In the genomic region with DNA sequence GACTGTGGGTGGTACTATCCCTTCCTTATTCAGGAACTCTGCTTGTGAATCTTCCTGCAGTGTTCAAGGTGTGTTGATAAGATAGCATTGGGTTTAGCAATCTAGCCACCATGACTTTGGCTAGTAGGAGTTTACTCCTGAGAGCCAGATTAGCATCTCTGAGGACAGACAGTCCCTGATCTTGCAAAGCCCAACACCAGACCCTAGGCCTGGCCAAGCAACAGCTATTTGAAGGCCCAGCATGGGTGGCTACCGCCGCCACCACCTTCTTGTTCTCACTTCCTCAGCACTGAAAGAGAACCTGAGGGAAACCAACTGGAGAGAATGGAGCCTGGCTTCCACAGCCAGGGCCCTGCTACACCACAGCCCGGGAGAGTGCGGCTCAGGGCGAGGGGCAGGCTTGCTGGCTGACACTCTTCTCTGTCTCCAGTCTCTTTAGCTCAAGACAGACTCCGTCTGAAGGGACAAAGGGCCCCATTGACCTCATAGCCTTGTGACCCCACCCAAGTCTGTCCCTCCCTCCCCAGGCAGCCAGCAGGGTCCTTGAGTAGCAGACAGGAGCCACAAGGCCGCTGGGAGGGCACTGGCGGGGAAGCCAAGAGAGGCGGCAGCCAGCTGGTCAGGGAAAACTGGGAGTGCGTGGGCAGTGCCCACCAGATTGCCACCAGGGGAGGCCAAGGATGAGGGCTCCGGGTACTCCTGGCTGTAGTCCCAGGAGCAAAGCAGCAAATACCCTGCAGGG, we compare ENCODE assay signal across 1 cellular context.
TF ChIP-seq lines count a peak whose summit lies in the region.

No MANE protein-coding gene starts in this region.

TF ChIP-seq in GM23338, 12 proteins besides CTCF, POLR2A, EP300 and RAD21 (continued from another document):
- TF ChIP-seq CREB1 (CRISPR knock-in tag; IDR thresholded peaks at IDR 0.05; ENCODE audit: low read depth) = no peak
- TF ChIP-seq JUNB (IDR thresholded peaks at IDR 0.05; ENCODE audit: unreplicated experiment) = no peak
- no peak for TF ChIP-seq POLR2AphosphoS5 (IDR thresholded peaks at IDR 0.05; ENCODE audit: low read depth)
- TF ChIP-seq, protein P1, sequence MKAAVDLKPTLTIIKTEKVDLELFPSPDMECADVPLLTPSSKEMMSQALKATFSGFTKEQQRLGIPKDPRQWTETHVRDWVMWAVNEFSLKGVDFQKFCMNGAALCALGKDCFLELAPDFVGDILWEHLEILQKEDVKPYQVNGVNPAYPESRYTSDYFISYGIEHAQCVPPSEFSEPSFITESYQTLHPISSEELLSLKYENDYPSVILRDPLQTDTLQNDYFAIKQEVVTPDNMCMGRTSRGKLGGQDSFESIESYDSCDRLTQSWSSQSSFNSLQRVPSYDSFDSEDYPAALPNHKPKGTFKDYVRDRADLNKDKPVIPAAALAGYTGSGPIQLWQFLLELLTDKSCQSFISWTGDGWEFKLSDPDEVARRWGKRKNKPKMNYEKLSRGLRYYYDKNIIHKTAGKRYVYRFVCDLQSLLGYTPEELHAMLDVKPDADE (IDR thresholded peaks at IDR 0.05) = no peak
- TF ChIP-seq, protein P2, sequence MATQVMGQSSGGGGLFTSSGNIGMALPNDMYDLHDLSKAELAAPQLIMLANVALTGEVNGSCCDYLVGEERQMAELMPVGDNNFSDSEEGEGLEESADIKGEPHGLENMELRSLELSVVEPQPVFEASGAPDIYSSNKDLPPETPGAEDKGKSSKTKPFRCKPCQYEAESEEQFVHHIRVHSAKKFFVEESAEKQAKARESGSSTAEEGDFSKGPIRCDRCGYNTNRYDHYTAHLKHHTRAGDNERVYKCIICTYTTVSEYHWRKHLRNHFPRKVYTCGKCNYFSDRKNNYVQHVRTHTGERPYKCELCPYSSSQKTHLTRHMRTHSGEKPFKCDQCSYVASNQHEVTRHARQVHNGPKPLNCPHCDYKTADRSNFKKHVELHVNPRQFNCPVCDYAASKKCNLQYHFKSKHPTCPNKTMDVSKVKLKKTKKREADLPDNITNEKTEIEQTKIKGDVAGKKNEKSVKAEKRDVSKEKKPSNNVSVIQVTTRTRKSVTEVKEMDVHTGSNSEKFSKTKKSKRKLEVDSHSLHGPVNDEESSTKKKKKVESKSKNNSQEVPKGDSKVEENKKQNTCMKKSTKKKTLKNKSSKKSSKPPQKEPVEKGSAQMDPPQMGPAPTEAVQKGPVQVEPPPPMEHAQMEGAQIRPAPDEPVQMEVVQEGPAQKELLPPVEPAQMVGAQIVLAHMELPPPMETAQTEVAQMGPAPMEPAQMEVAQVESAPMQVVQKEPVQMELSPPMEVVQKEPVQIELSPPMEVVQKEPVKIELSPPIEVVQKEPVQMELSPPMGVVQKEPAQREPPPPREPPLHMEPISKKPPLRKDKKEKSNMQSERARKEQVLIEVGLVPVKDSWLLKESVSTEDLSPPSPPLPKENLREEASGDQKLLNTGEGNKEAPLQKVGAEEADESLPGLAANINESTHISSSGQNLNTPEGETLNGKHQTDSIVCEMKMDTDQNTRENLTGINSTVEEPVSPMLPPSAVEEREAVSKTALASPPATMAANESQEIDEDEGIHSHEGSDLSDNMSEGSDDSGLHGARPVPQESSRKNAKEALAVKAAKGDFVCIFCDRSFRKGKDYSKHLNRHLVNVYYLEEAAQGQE (IDR thresholded peaks at IDR 0.05; ENCODE audit: unreplicated experiment) = no peak
